In genomic region chr2:179551545-179552045, GRCh38 we compare ENCODE assay signal across 21 cellular contexts.
A peak's percentile ranks its signal among the peaks of the same experiment; 100 is the strongest.
DNase-seq lines count a peak whose midpoint lies in the region; ATAC-seq and TF ChIP-seq lines count a peak whose summit lies in the region.
"Had no signal": no experiment of that assay in that cellular context is flagged by ENCODE, and none has a peak within 500 bp of the region (broad histone marks: within the 10 kb centered on the region; RNA-seq: fewer than 3 reads in every experiment).

No MANE protein-coding gene starts in this region.

- H3K36me3 ChIP-seq in GM23338 (ENCODE audit: insufficient read depth): no peaks in the 10 kb centered on the region
- no peaks in the 10 kb centered on the region for H3K36me3 ChIP-seq in HAP-1 (replicated peaks)
- no peaks in the 10 kb centered on the region for H3K36me3 ChIP-seq in endodermal cell (ENCODE audit: control insufficient read depth, insufficient read depth, low read length)
- H3K36me3 ChIP-seq in neural progenitor cell: no peaks in the 10 kb centered on the region
- H3K36me3 ChIP-seq: BE2C; BLaER1 treated with 17β-estradiol and CSF1 and Interleukin-3, amounts not matched to agents 10 nM and 100 nM had no signal

- H3F3A ChIP-seq in GM23338 (replicated peaks; ENCODE audit: low read depth) (no peaks in the 10 kb centered on the region), neural progenitor cell (ENCODE audit: low read depth) (peaks cover 4% of the 10 kb centered on the region)

- H3K4me1 Mint-ChIP-seq in GM23338 (peaks cover 34% of the 10 kb centered on the region), endodermal cell (peaks cover 31% of the 10 kb centered on the region), neural progenitor cell (peaks cover 7% of the 10 kb centered on the region), type B pancreatic cell (ENCODE audit: unreplicated experiment) (no peaks in the 10 kb centered on the region)
- H3K4me1 Mint-ChIP-seq: CD14-positive monocyte; CD8-positive, alpha-beta memory T cell had no signal

- H3K27ac Mint-ChIP-seq in GM23338: peak overlapping the region; percentile 43; the same call in 1 of the 2 replicates
- peak overlapping the region; percentile 41 for H3K27ac Mint-ChIP-seq in endodermal cell
- H3K27ac Mint-ChIP-seq in neural progenitor cell: peak overlapping the region; percentile 84
- H3K27ac Mint-ChIP-seq in type B pancreatic cell: no peak overlapping the region
- H3K27ac Mint-ChIP-seq: CD14-positive monocyte; CD4-positive, alpha-beta T cell had no signal

- H3K79me2 ChIP-seq in GM23338 (replicated peaks; ENCODE audit: insufficient read depth): no peaks in the 10 kb centered on the region
- no peaks in the 10 kb centered on the region for H3K79me2 ChIP-seq in neural progenitor cell (ENCODE audit: low read depth)

- H3K4me3 Mint-ChIP-seq in GM23338: no peak overlapping the region
- H3K4me3 Mint-ChIP-seq in endodermal cell: no peak overlapping the region
- H3K4me3 Mint-ChIP-seq in neural progenitor cell: no peak overlapping the region
- H3K4me3 Mint-ChIP-seq in type B pancreatic cell: no peak overlapping the region
- H3K4me3 Mint-ChIP-seq: CD14-positive monocyte; CD4-positive, alpha-beta T cell; CD8-positive, alpha-beta memory T cell had no signal

- H3K36me3 Mint-ChIP-seq in GM23338 (ENCODE audit: low read depth): no peaks in the 10 kb centered on the region
- H3K36me3 Mint-ChIP-seq in endodermal cell (ENCODE audit: low read depth): peaks cover 24% of the 10 kb centered on the region
- no peaks in the 10 kb centered on the region for H3K36me3 Mint-ChIP-seq in neural progenitor cell
- H3K36me3 Mint-ChIP-seq in type B pancreatic cell: no peaks in the 10 kb centered on the region
- H3K36me3 Mint-ChIP-seq: CD14-positive monocyte; CD8-positive, alpha-beta memory T cell had no signal

- no peak overlapping the region for H3K9ac ChIP-seq in endodermal cell (ENCODE audit: extremely low read depth, low read length, poor library complexity, severe bottlenecking)
- no peak overlapping the region for H3K9ac ChIP-seq in neural progenitor cell
- H3K9ac ChIP-seq: BLaER1 treated with 17β-estradiol and CSF1 and Interleukin-3, amounts not matched to agents 10 nM and 100 nM; GM23248 had no signal

- H3K4me3 ChIP-seq in GM23338: 0 out of 2 replicates have a peak overlapping the region, but pooled peaks have one; percentile 2
- H3K4me3 ChIP-seq in HAP-1: no peak overlapping the region
- H3K4me3 ChIP-seq in endodermal cell (ENCODE audit: low read length): no peak overlapping the region
- H3K4me3 ChIP-seq in neural progenitor cell: no peak overlapping the region
- H3K4me3 ChIP-seq: A549; BLaER1 treated with 17β-estradiol and CSF1 and Interleukin-3, amounts not matched to agents 10 nM and 100 nM; GM23248 had no signal

- no peaks in the 10 kb centered on the region for H4K20me1 ChIP-seq in GM23338 (replicated peaks; ENCODE audit: insufficient read depth)
- H4K20me1 ChIP-seq in neural progenitor cell (ENCODE audit: low read depth): no peaks in the 10 kb centered on the region
- H4K20me1 ChIP-seq: BLaER1 treated with 17β-estradiol and CSF1 and Interleukin-3, amounts not matched to agents 10 nM and 100 nM had no signal

- no peaks in the 10 kb centered on the region; the same call in 2 of the 3 replicates for H3K9me3 Mint-ChIP-seq in GM23338
- peaks cover 9% of the 10 kb centered on the region for H3K9me3 Mint-ChIP-seq in endodermal cell
- H3K9me3 Mint-ChIP-seq in neural progenitor cell: no peaks in the 10 kb centered on the region
- no peaks in the 10 kb centered on the region for H3K9me3 Mint-ChIP-seq in type B pancreatic cell
- H3K9me3 Mint-ChIP-seq: CD14-positive monocyte; CD4-positive, alpha-beta T cell had no signal

- H3K9me3 ChIP-seq in HAP-1: no peaks in the 10 kb centered on the region
- no peaks in the 10 kb centered on the region for H3K9me3 ChIP-seq in endodermal cell (ENCODE audit: control insufficient read depth, low read length)
- H3K9me3 ChIP-seq in neural progenitor cell (ENCODE audit: low read depth): no peaks in the 10 kb centered on the region
- H3K9me3 ChIP-seq: A549; BE2C; BLaER1 treated with 17β-estradiol and CSF1 and Interleukin-3, amounts not matched to agents 10 nM and 100 nM had no signal

- in situ Hi-C loops in HAP-1 (cut with MboI; ENCODE audit: low sequenced_read_pairs): no loop called here

- 97 to 100% methylated on average over 1 of the region's 1 CpG for WGBS in endodermal cell (ENCODE audit: insufficient coverage in 1 of 2, insufficient read length in 1 of 2), 2 experiments

- no peak overlapping the region for H3K27ac ChIP-seq in GM23338 (ENCODE audit: low read depth)
- H3K27ac ChIP-seq in endodermal cell (ENCODE audit: low read depth, low read length): no peak overlapping the region
- H3K27ac ChIP-seq in neural progenitor cell: no peak overlapping the region
- H3K27ac ChIP-seq: A549; BLaER1 treated with 17β-estradiol and CSF1 and Interleukin-3, amounts not matched to agents 10 nM and 100 nM; GM23248 had no signal

- H2AFZ ChIP-seq in GM23338 (no peak overlapping the region), neural progenitor cell (replicated peaks) (no peak overlapping the region)
- H2AFZ ChIP-seq: GM23248 had no signal

- no peak for TF ChIP-seq CTCF in GM23338 (conservative IDR thresholded peaks at IDR 0.05; ENCODE audit: low read depth in 2 of 2)
- TF ChIP-seq CTCF in endodermal cell (conservative IDR thresholded peaks at IDR 0.05): no peak
- TF ChIP-seq CTCF in neural progenitor cell (IDR thresholded peaks at IDR 0.05): no peak
- TF ChIP-seq CTCF in type B pancreatic cell (conservative IDR thresholded peaks at IDR 0.05): no peak

- DNase-seq in GM23338 (ENCODE audit: low spot score) (no peak), HAP-1 (ENCODE audit: low spot score in 2 of 2) (peak; percentile 53 to 84), endodermal cell (no peak), neural progenitor cell (ENCODE audit: low spot score) (no peak), amygdala (lab: John Stamatoyannopoulos, UW) (no peak), type B pancreatic cell (ENCODE audit: extremely low spot score, unreplicated experiment) (no peak)
- DNase-seq: 8988T; ACHN; AML-193; BE2C; CD4-positive, alpha-beta T cell; CD8-positive, alpha-beta memory T cell; DMS53; DMS79 treated with DMSO at 0.1 percent for 48 hours; GF-D8; GM23248 had no signal

- H3K4me1 ChIP-seq in GM23338 (ENCODE audit: insufficient read depth) (peaks cover 28% of the 10 kb centered on the region), HAP-1 (peaks cover 66% of the 10 kb centered on the region), endodermal cell (ENCODE audit: control insufficient read depth, insufficient read depth, low read length) (peaks cover 4% of the 10 kb centered on the region), neural progenitor cell (peaks cover 39% of the 10 kb centered on the region)
- H3K4me1 ChIP-seq: A549, BE2C had no signal

- no peaks in the 10 kb centered on the region for H3K9me2 ChIP-seq in GM23338 (ENCODE audit: insufficient read depth)

- H3K27me3 ChIP-seq in GM23338 (ENCODE audit: insufficient read depth) (no peaks in the 10 kb centered on the region), HAP-1 (ENCODE audit: low read depth) (no peaks in the 10 kb centered on the region), endodermal cell (ENCODE audit: control insufficient read depth, insufficient read depth, low read length, poor library complexity, severe bottlenecking) (no peaks in the 10 kb centered on the region), neural progenitor cell (no peaks in the 10 kb centered on the region)
- H3K27me3 ChIP-seq: BE2C; BLaER1 treated with 17β-estradiol and CSF1 and Interleukin-3, amounts not matched to agents 10 nM and 100 nM had no signal

- ATAC-seq in GM23338 (no peak), GM21619 (IDR thresholded peaks at IDR 0.05; ENCODE audit: unreplicated experiment) (no peak)
- ATAC-seq: A549, HCT116 had no signal

- H3K4me2 ChIP-seq in GM23338: peak overlapping the region; percentile 18
- H3K4me2 ChIP-seq in neural progenitor cell: no peak overlapping the region
- H3K4me2 ChIP-seq: A549; BLaER1 treated with 17β-estradiol and CSF1 and Interleukin-3, amounts not matched to agents 10 nM and 100 nM had no signal

- H3K27me3 Mint-ChIP-seq in GM23338 (ENCODE audit: insufficient read depth, low read depth, poor library complexity) (peaks cover 8% of the 10 kb centered on the region), endodermal cell (ENCODE audit: insufficient read depth) (peaks cover 6% of the 10 kb centered on the region), neural progenitor cell (ENCODE audit: insufficient read depth, low read depth) (peaks cover 6% of the 10 kb centered on the region), type B pancreatic cell (no peaks in the 10 kb centered on the region)
- H3K27me3 Mint-ChIP-seq: CD8-positive, alpha-beta memory T cell had no signal

TF ChIP-seq in GM23338, 12 proteins besides CTCF, POLR2A, EP300 and RAD21:
- no peak for TF ChIP-seq EZH2 (IDR thresholded peaks at IDR 0.05; ENCODE audit: low read depth, unreplicated experiment)
- TF ChIP-seq CREB1 (CRISPR knock-in tag; IDR thresholded peaks at IDR 0.05; ENCODE audit: low read depth): no peak
- no peak for TF ChIP-seq EZH2phosphoT487 (IDR thresholded peaks at IDR 0.05; ENCODE audit: unreplicated experiment)
TF ChIP-seq in GM23338: peak in this region for 0.

Comparison
In these comparisons a context has a peak if more than half of its experiments do, and no peak if none do; other contexts are left out.
1. DNase-seq: peak in HAP-1 (2 of 2); none in GM23338 (single experiment), endodermal cell (single experiment), neural progenitor cell (single experiment), amygdala (0 of 56) and type B pancreatic cell (single experiment).